Comparison of ENCODE assay signal across 8 cellular contexts in genomic region chr11:61955416-61956135, GRCh38. TPM values are rescaled to one million over a fixed set of nuclear protein-coding genes. Genes with fewer than 3 reads are reported as not detected.
DNase-seq lines count a peak whose midpoint lies in the region; ATAC-seq and TF ChIP-seq lines count a peak whose summit lies in the region.

No MANE protein-coding gene starts in this region.

- H3K27ac Mint-ChIP-seq in activated naive CD8-positive, alpha-beta T cell treated with anti-CD3 and anti-CD28 coated beads, Interleukin-2, amount 50 U/mL, for 24 hours = no peak overlapping the region

- H3K4me3 ChIP-seq in iPS-11a (ENCODE audit: low read depth, low read length) = peak overlapping the region; percentile 18
- H3K4me3 ChIP-seq in skeletal muscle tissue (ENCODE audit: low read length in 3 of 3) = peak overlapping the region in 2 of 3 donors; percentile 54

- H3K4me3 Mint-ChIP-seq in activated naive CD8-positive, alpha-beta T cell treated with anti-CD3 and anti-CD28 coated beads, Interleukin-2, amount 50 U/mL, for 24 hours = peak overlapping the region; percentile 46

- H3K36me3 Mint-ChIP-seq in activated naive CD8-positive, alpha-beta T cell treated with anti-CD3 and anti-CD28 coated beads, Interleukin-2, amount 50 U/mL, for 24 hours (ENCODE audit: low read depth) = no peaks in the 10 kb centered on the region

- peaks cover 0 to 7% (median 6%) of the 10 kb centered on the region in 3 donors for H3K27me3 ChIP-seq in skeletal muscle tissue (ENCODE audit: control insufficient read depth in 3 of 3, insufficient read depth in 3 of 3, low read length in 3 of 3)

- H3K36me3 ChIP-seq in skeletal muscle tissue (ENCODE audit: control insufficient read depth in 3 of 3, insufficient read depth in 3 of 3, low read length in 3 of 3) = peaks cover 0 to 6% (median 2%) of the 10 kb centered on the region in 3 donors

- no peaks in the 10 kb centered on the region for H3K9me3 ChIP-seq in skeletal muscle tissue (ENCODE audit: control insufficient read depth in 3 of 3, low read length in 3 of 3)

- ATAC-seq in activated naive CD8-positive, alpha-beta T cell treated with anti-CD3 and anti-CD28 coated beads, Interleukin-2, amount 50 U/mL, for 24 hours = peak; percentile 45
- ATAC-seq in HG02642 (IDR thresholded peaks at IDR 0.05; ENCODE audit: poor library complexity, unreplicated experiment) = no peak

- CTCF ChIA-PET in HEK293T (lab: Yijun Ruan, JAX) = no interaction called here

- POLR2A ChIA-PET in HEK293T (lab: Yijun Ruan, JAX) = interaction anchor here (1.1 kb wide), 2 partner anchors 10 to 12 kb away, joined by 4 to 5 read pairs; partner anchors contain the start of gene FTH1

- no peaks in the 10 kb centered on the region for H3K9me3 Mint-ChIP-seq in activated naive CD8-positive, alpha-beta T cell treated with anti-CD3 and anti-CD28 coated beads, Interleukin-2, amount 50 U/mL, for 24 hours

- in situ Hi-C loops in G401 (cut with HindIII; ENCODE audit: low sequenced_read_pairs) = no loop called here

- peak overlapping the region; percentile 51 to 62 (median 54) for H3K9ac ChIP-seq in skeletal muscle tissue (ENCODE audit: low read depth in 1 of 3, low read length in 3 of 3)

- H3K4me1 ChIP-seq in skeletal muscle tissue (ENCODE audit: control insufficient read depth in 3 of 3, insufficient read depth in 3 of 3, low read length in 3 of 3) = peaks cover 0 to 12% (median 4%) of the 10 kb centered on the region in 3 donors

- peak overlapping the region; percentile 70 for H3K27ac ChIP-seq in skeletal muscle tissue (ENCODE audit: low read depth, low read length)

- peaks cover 21% of the 10 kb centered on the region for H3K27me3 Mint-ChIP-seq in activated naive CD8-positive, alpha-beta T cell treated with anti-CD3 and anti-CD28 coated beads, Interleukin-2, amount 50 U/mL, for 24 hours

- peaks cover 6% of the 10 kb centered on the region for H3K4me1 Mint-ChIP-seq in activated naive CD8-positive, alpha-beta T cell treated with anti-CD3 and anti-CD28 coated beads, Interleukin-2, amount 50 U/mL, for 24 hours

- DNase-seq in HEK293T (ENCODE audit: extremely low spot score) (peak; percentile 3), G401 (ENCODE audit: low spot score) (no peak), SW 1271 (lab: John Stamatoyannopoulos, UW) (no peak), GM19240 (ENCODE audit: insufficient read length, low spot score) (no peak)
- no peak for DNase-seq in activated naive CD8-positive, alpha-beta T cell treated with anti-CD3 and anti-CD28 coated beads, Interleukin-2, amount 50 U/mL, for 24 hours

TF ChIP-seq in HEK293T, 16 proteins besides CTCF, POLR2A, EP300 and RAD21:
- TF ChIP-seq NFRKB (IDR thresholded peaks at IDR 0.05) (no peak), LEF1 (IDR thresholded peaks at IDR 0.05; ENCODE audit: borderline replicate concordance) (no peak), SP1 (IDR thresholded peaks at IDR 0.05) (no peak), FOXM1 (IDR thresholded peaks at IDR 0.05; ENCODE audit: borderline replicate concordance) (no peak), ZNF384 (IDR thresholded peaks at IDR 0.05) (no peak), BHLHE40 (IDR thresholded peaks at IDR 0.05; ENCODE audit: borderline replicate concordance) (no peak), TARDBP (IDR thresholded peaks at IDR 0.05) (no peak), SUZ12 (IDR thresholded peaks at IDR 0.05) (no peak), CTBP1 (IDR thresholded peaks at IDR 0.05; ENCODE audit: borderline replicate concordance) (no peak), ARNT (IDR thresholded peaks at IDR 0.05) (no peak), ELF4 (IDR thresholded peaks at IDR 0.05) (no peak), L3MBTL2 (conservative IDR thresholded peaks at IDR 0.05) (no peak), FOXA1 (IDR thresholded peaks at IDR 0.05) (no peak), HDGF (IDR thresholded peaks at IDR 0.05; ENCODE audit: borderline replicate concordance) (no peak), FOXK2 (IDR thresholded peaks at IDR 0.05) (no peak)
- TF ChIP-seq, protein P1, sequence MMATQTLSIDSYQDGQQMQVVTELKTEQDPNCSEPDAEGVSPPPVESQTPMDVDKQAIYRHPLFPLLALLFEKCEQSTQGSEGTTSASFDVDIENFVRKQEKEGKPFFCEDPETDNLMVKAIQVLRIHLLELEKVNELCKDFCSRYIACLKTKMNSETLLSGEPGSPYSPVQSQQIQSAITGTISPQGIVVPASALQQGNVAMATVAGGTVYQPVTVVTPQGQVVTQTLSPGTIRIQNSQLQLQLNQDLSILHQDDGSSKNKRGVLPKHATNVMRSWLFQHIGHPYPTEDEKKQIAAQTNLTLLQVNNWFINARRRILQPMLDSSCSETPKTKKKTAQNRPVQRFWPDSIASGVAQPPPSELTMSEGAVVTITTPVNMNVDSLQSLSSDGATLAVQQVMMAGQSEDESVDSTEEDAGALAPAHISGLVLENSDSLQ (IDR thresholded peaks at IDR 0.05) = no peak
TF ChIP-seq in HEK293T: peak in this region for 0.

RNA-seq across cellular contexts. Expression of gene BEST1, which starts 5.4 kb away (rescaled TPM):
- 2.1 TPM for total RNA-seq in skeletal muscle tissue
- total RNA-seq in G401 (2014; rRNA removed; shearing (Covaris generic)) = 0.10 and 0.18 TPM in 2 replicates

RNA-seq across cellular contexts. Expression of gene FTH1, which starts 11.9 kb away (rescaled TPM):
- 276 TPM for total RNA-seq in skeletal muscle tissue
- total RNA-seq in G401 (2014; rRNA removed; shearing (Covaris generic)) = 588 and 699 TPM in 2 replicates

RNA-seq across cellular contexts. Expression of gene RAB3IL1, which starts 38.2 kb away (rescaled TPM):
- 9.4 TPM for total RNA-seq in skeletal muscle tissue
- total RNA-seq in G401 (2014; rRNA removed; shearing (Covaris generic)) = 12.4 and 19.0 TPM in 2 replicates
